Comparison of ENCODE assay signal across 27 cellular contexts in genomic region chr3:5510300-5510699, GRCh38.
"Had no signal": no experiment of that assay in that cellular context is flagged by ENCODE, and none has a peak within 500 bp of the region (broad histone marks: within the 10 kb centered on the region; RNA-seq: fewer than 3 reads in every experiment).

No MANE protein-coding gene starts in this region.

- H3K4me3 ChIP-seq: coronary artery, dorsolateral prefrontal cortex, esophagus muscularis mucosa, gastroesophageal sphincter, heart right ventricle had no signal

- ATAC-seq: activated T-cell treated with anti-CD3 and anti-CD28 coated beads, Interleukin-2, amount 50 U/mL, for 72 hours; foreskin keratinocyte; gastroesophageal sphincter; heart right ventricle; WTC11 had no signal

- H3K4me1 ChIP-seq: esophagus muscularis mucosa, foreskin keratinocyte, gastroesophageal sphincter, heart right ventricle had no signal

- H3K36me3 ChIP-seq: brain microvascular endothelial cell, esophagus muscularis mucosa, gastroesophageal sphincter, heart right ventricle had no signal

- H3K27me3 ChIP-seq: brain microvascular endothelial cell, dorsolateral prefrontal cortex, esophagus muscularis mucosa, foreskin keratinocyte, heart right ventricle had no signal

- DNase-seq: activated CD4-positive, alpha-beta memory T cell treated with anti-CD3 and anti-CD28 coated beads, Interleukin-2, amount 10 ng/mL, durations not matched to agents 7 days and 5 days; activated CD4-positive, alpha-beta T cell treated with anti-CD3 and anti-CD28 coated beads for 1 hour; activated CD4-positive, alpha-beta T cell treated with anti-CD3 and anti-CD28 coated beads for 4 hours; activated CD4-positive, alpha-beta T cell treated with anti-CD3 and anti-CD28 coated beads, Interleukin-2, amount 10 ng/mL, durations not matched to agents 7 days and 5 days; activated CD4-positive, alpha-beta T cell treated with anti-CD3 and anti-CD28 coated beads, Interleukin-2, amount 50 U/mL, for 4 hours; activated CD8-positive, alpha-beta memory T cell treated with anti-CD3 and anti-CD28 coated beads, Interleukin-2, amount 50 U/mL, for 48 hours; activated gamma-delta T cell; activated naive CD4-positive, alpha-beta T cell; activated naive CD4-positive, alpha-beta T cell treated with anti-CD3 and anti-CD28 coated beads, Interleukin-2, amount 50 U/mL, for 16 hours; activated T-cell treated with anti-CD3 and anti-CD28 coated beads for 4 hours; activated T-cell treated with anti-CD3 and anti-CD28 coated beads, Interleukin-2, amount 50 U/mL, for 24 hours; activated T-cell treated with anti-CD3 and anti-CD28 coated beads, Interleukin-2, amount 50 U/mL, for 72 hours; amniotic stem cell; anterior cingulate cortex; brain microvascular endothelial cell; dorsolateral prefrontal cortex; effector memory CD4-positive, alpha-beta T cell; erythroblast; foreskin keratinocyte; heart right ventricle; T-helper 2 cell had no signal

- H3K27ac ChIP-seq: brain microvascular endothelial cell, coronary artery, dorsolateral prefrontal cortex, esophagus muscularis mucosa, foreskin keratinocyte, gastroesophageal sphincter, heart right ventricle had no signal

- FAIRE-seq: astrocyte, bronchial epithelial cell had no signal
